In genomic region chr1:1340791-1341548, GRCh38 we compare ENCODE assay signal across 2 cellular contexts.
A peak's percentile ranks its signal among the peaks of the same experiment; 100 is the strongest.
TF ChIP-seq lines count a peak whose summit lies in the region.

No MANE protein-coding gene starts in this region.

TF ChIP-seq in HEK293T, 16 proteins besides CTCF, POLR2A, EP300 and RAD21:
- TF ChIP-seq LEF1 (IDR thresholded peaks at IDR 0.05; ENCODE audit: borderline replicate concordance) (no peak), TARDBP (IDR thresholded peaks at IDR 0.05) (peak; percentile 66)
TF ChIP-seq in HEK293T: peak in this region for 1.

TF ChIP-seq in GM12878, 131 proteins besides CTCF, POLR2A, EP300 and RAD21:
- TF ChIP-seq TCF3 (IDR thresholded peaks at IDR 0.05; ENCODE audit: borderline replicate concordance, insufficient read depth, low read depth, low read length): 0 out of 2 replicates have a peak, but pooled peaks have one; percentile 20
- TF ChIP-seq, protein P1, sequence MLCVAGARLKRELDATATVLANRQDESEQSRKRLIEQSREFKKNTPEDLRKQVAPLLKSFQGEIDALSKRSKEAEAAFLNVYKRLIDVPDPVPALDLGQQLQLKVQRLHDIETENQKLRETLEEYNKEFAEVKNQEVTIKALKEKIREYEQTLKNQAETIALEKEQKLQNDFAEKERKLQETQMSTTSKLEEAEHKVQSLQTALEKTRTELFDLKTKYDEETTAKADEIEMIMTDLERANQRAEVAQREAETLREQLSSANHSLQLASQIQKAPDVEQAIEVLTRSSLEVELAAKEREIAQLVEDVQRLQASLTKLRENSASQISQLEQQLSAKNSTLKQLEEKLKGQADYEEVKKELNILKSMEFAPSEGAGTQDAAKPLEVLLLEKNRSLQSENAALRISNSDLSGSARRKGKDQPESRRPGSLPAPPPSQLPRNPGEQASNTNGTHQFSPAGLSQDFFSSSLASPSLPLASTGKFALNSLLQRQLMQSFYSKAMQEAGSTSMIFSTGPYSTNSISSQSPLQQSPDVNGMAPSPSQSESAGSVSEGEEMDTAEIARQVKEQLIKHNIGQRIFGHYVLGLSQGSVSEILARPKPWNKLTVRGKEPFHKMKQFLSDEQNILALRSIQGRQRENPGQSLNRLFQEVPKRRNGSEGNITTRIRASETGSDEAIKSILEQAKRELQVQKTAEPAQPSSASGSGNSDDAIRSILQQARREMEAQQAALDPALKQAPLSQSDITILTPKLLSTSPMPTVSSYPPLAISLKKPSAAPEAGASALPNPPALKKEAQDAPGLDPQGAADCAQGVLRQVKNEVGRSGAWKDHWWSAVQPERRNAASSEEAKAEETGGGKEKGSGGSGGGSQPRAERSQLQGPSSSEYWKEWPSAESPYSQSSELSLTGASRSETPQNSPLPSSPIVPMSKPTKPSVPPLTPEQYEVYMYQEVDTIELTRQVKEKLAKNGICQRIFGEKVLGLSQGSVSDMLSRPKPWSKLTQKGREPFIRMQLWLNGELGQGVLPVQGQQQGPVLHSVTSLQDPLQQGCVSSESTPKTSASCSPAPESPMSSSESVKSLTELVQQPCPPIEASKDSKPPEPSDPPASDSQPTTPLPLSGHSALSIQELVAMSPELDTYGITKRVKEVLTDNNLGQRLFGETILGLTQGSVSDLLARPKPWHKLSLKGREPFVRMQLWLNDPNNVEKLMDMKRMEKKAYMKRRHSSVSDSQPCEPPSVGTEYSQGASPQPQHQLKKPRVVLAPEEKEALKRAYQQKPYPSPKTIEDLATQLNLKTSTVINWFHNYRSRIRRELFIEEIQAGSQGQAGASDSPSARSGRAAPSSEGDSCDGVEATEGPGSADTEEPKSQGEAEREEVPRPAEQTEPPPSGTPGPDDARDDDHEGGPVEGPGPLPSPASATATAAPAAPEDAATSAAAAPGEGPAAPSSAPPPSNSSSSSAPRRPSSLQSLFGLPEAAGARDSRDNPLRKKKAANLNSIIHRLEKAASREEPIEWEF (IDR thresholded peaks at IDR 0.05; ENCODE audit: insufficient replicate concordance, low read depth, low read length): no peak
